Comparison of ENCODE assay signal across 9 cellular contexts in genomic region chr1:32786856-32787255, GRCh38. TPM values are rescaled to one million over a fixed set of nuclear protein-coding genes. Genes with fewer than 3 reads are reported as not detected.
A peak's percentile ranks its signal among the peaks of the same experiment; 100 is the strongest.
DNase-seq lines count a peak whose midpoint lies in the region; ATAC-seq and TF ChIP-seq lines count a peak whose summit lies in the region.
"Had no signal": no experiment of that assay in that cellular context is flagged by ENCODE, and none has a peak within 500 bp of the region (broad histone marks: within the 10 kb centered on the region; RNA-seq: fewer than 3 reads in every experiment).

No MANE protein-coding gene starts in this region.

- no peak overlapping the region for H3K4me3 Mint-ChIP-seq in MCF 10A (ENCODE audit: unreplicated experiment)
- H3K4me3 Mint-ChIP-seq in T-helper 1 cell treated with Interleukin-12 subunit alpha and Interleukin-12 subunit beta and Interleukin-4 antibody, amounts not matched to agents 30 μg/mL and 1 μg/mL, for 36 hours, result no peak overlapping the region

- peaks cover 2% of the 10 kb centered on the region for H3K4me1 Mint-ChIP-seq in MCF 10A (ENCODE audit: insufficient read depth, unreplicated experiment)
- H3K4me1 Mint-ChIP-seq in T-helper 1 cell treated with Interleukin-12 subunit alpha and Interleukin-12 subunit beta and Interleukin-4 antibody, amounts not matched to agents 30 μg/mL and 1 μg/mL, for 36 hours (ENCODE audit: low read depth), result peaks cover 8% of the 10 kb centered on the region

- TF ChIP-seq CTCF in breast epithelium (IDR thresholded peaks at IDR 0.05) (peak; percentile 34 to 51 (median 46)), MCF 10A (IDR thresholded peaks at IDR 0.05; ENCODE audit: unreplicated experiment) (no peak), gastroesophageal sphincter (IDR thresholded peaks at IDR 0.05) (peak in 3 of 4 experiments; percentile 28 to 32 (median 31)), upper lobe of right lung (IDR thresholded peaks at IDR 0.05) (peak; percentile 37)

- peaks cover 99% of the 10 kb centered on the region for H3K36me3 Mint-ChIP-seq in MCF 10A (ENCODE audit: insufficient read depth, unreplicated experiment)
- H3K36me3 Mint-ChIP-seq in T-helper 1 cell treated with Interleukin-12 subunit alpha and Interleukin-12 subunit beta and Interleukin-4 antibody, amounts not matched to agents 30 μg/mL and 1 μg/mL, for 36 hours (ENCODE audit: low read depth), result peaks cover 41% of the 10 kb centered on the region

- H3K27ac ChIP-seq in breast epithelium, result peak overlapping the region; percentile 32 to 68
- peak overlapping the region in 1 of 4 donors; percentile 2 for H3K27ac ChIP-seq in gastroesophageal sphincter
- no peak overlapping the region for H3K27ac ChIP-seq in upper lobe of right lung

- POLR2A ChIA-PET in MCF 10A (lab: Yijun Ruan, JAX), result interaction anchor here (0.7 to 1.4 kb wide), 5 partner anchors 13 to 135 kb away, joined by 3 to 5 read pairs (median 4); partner anchors contain the start of gene RBBP4

- no peaks in the 10 kb centered on the region for H3K27me3 Mint-ChIP-seq in MCF 10A (ENCODE audit: insufficient read depth, unreplicated experiment)
- H3K27me3 Mint-ChIP-seq in T-helper 1 cell treated with Interleukin-12 subunit alpha and Interleukin-12 subunit beta and Interleukin-4 antibody, amounts not matched to agents 30 μg/mL and 1 μg/mL, for 36 hours (ENCODE audit: low read depth), result no peaks in the 10 kb centered on the region

- WGBS in gastroesophageal sphincter (ENCODE audit: low coverage in 1 of 2), 2 donors, result 45 to 50% methylated on average over 4 of the region's 4 CpGs

- H3K36me3 ChIP-seq in breast epithelium, result no peaks in the 10 kb centered on the region
- H3K36me3 ChIP-seq in gastroesophageal sphincter, result peaks cover 3 to 91% of the 10 kb centered on the region in 2 donors
- peaks cover 97% of the 10 kb centered on the region for H3K36me3 ChIP-seq in upper lobe of right lung

- H3K4me1 ChIP-seq in breast epithelium (no peaks in the 10 kb centered on the region), gastroesophageal sphincter (peaks cover 0 to 18% (median 0%) of the 10 kb centered on the region in 3 donors), upper lobe of right lung (no peaks in the 10 kb centered on the region)

- DNase-seq in breast epithelium (ENCODE audit: low spot score in 2 of 2), result no peak
- no peak for DNase-seq in MCF 10A (ENCODE audit: unreplicated experiment)
- no peak for DNase-seq in upper lobe of right lung
- DNase-seq in COLO668 (lab: John Stamatoyannopoulos, UW; ENCODE audit: unreplicated experiment), result no peak
- DNase-seq in KG1 (lab: John Stamatoyannopoulos, UW), result no peak
- DNase-seq: retina had no signal

- no peak overlapping the region for H3K4me3 ChIP-seq in breast epithelium
- no peak overlapping the region for H3K4me3 ChIP-seq in gastroesophageal sphincter
- H3K4me3 ChIP-seq in upper lobe of right lung, result no peak overlapping the region

- no peak for TF ChIP-seq EP300 in gastroesophageal sphincter (IDR thresholded peaks at IDR 0.05)

- intact Hi-C loops in breast epithelium (cut with DNase I; ENCODE audit: low total_unique reads), result no loop called here
- intact Hi-C loops in MCF 10A (cut with micrococcal nuclease), result loop anchor here (10.0 kb wide), 1 partner anchor 298 kb away; the partner anchor contains the start of gene AZIN2
- intact Hi-C loops in upper lobe of right lung (cut with DNase I), result no loop called here

- no peak overlapping the region for H3K27ac Mint-ChIP-seq in MCF 10A (ENCODE audit: low read depth, unreplicated experiment)
- H3K27ac Mint-ChIP-seq in T-helper 1 cell treated with Interleukin-12 subunit alpha and Interleukin-12 subunit beta and Interleukin-4 antibody, amounts not matched to agents 30 μg/mL and 1 μg/mL, for 36 hours, result peak overlapping the region; percentile 26

- no TSS peak for BruUV-seq in MCF 10A (replicated peaks; lab: Mats Ljungman, UMichigan)

- CTCF ChIA-PET in MCF 10A (lab: Yijun Ruan, JAX), result interaction anchor here (0.9 to 1.2 kb wide), 2 partner anchors 14 to 24 kb away, joined by 3 to 11 read pairs; no protein-coding TSS in a partner anchor

- TF ChIP-seq POLR2A in breast epithelium (IDR thresholded peaks at IDR 0.05), result no peak
- no peak for TF ChIP-seq POLR2A in gastroesophageal sphincter (IDR thresholded peaks at IDR 0.05)

- H3K9me3 ChIP-seq in breast epithelium, result no peaks in the 10 kb centered on the region
- no peaks in the 10 kb centered on the region for H3K9me3 ChIP-seq in gastroesophageal sphincter
- no peaks in the 10 kb centered on the region for H3K9me3 ChIP-seq in upper lobe of right lung

- no peaks in the 10 kb centered on the region for H3K9me3 Mint-ChIP-seq in MCF 10A (ENCODE audit: unreplicated experiment)
- H3K9me3 Mint-ChIP-seq in T-helper 1 cell treated with Interleukin-12 subunit alpha and Interleukin-12 subunit beta and Interleukin-4 antibody, amounts not matched to agents 30 μg/mL and 1 μg/mL, for 36 hours, result no peaks in the 10 kb centered on the region

- H3K27me3 ChIP-seq in breast epithelium, result no peaks in the 10 kb centered on the region
- H3K27me3 ChIP-seq in gastroesophageal sphincter, result no peaks in the 10 kb centered on the region
- H3K27me3 ChIP-seq in upper lobe of right lung, result no peaks in the 10 kb centered on the region

- ATAC-seq in gastroesophageal sphincter (no peak), upper lobe of right lung (no peak), HG03439 (IDR thresholded peaks at IDR 0.05; ENCODE audit: unreplicated experiment) (no peak)

RNA-seq across cellular contexts. Expression of gene YARS1, which starts 30.3 kb away (rescaled TPM):
- total RNA-seq in breast epithelium (10 to 100 TPM; 53.8 to 67.5 (median 67.2) TPM), MCF 10A (2022) (347 and 372 TPM in 2 replicates), gastroesophageal sphincter (10 to 100 TPM; 29.1 to 54.1 (median 46.0) TPM), upper lobe of right lung (111 TPM)

RNA-seq across cellular contexts. Expression of gene S100PBP, which starts 30.6 kb away (rescaled TPM):
- total RNA-seq in breast epithelium, result 10 to 100 TPM; 25.0 to 49.0 (median 29.5) TPM
- total RNA-seq in MCF 10A (2022), result 24.4 and 34.1 TPM in 2 replicates
- 10 to 100 TPM; 25.4 to 46.9 (median 29.8) TPM for total RNA-seq in gastroesophageal sphincter
- total RNA-seq in upper lobe of right lung, result 34.9 TPM
